In genomic region chr1:239244084-239244483, GRCh38 we compare ENCODE assay signal across 2 cellular contexts.
A peak's percentile ranks its signal among the peaks of the same experiment; 100 is the strongest.
TF ChIP-seq lines count a peak whose summit lies in the region.

No MANE protein-coding gene starts in this region.

TF ChIP-seq in HepG2, 621 proteins besides CTCF, POLR2A, EP300 and RAD21 (continued from another document):
- TF ChIP-seq HINFP (CRISPR knock-in tag; IDR thresholded peaks at IDR 0.05; ENCODE audit: low read depth) (no peak), MAFK (conservative IDR thresholded peaks at IDR 0.05 in 1 of 2, IDR thresholded peaks at IDR 0.05 in 1 of 2; ENCODE audit: low read length in 2 of 2) (peak; percentile 48 to 71; a peak in 2 of 4 replicates), ZNF331 (CRISPR knock-in tag; IDR thresholded peaks at IDR 0.05) (no peak), ZNF101 (CRISPR knock-in tag; IDR thresholded peaks at IDR 0.05; ENCODE audit: borderline replicate concordance, low read depth) (no peak), ZNF780A (CRISPR knock-in tag; IDR thresholded peaks at IDR 0.05) (no peak)
- TF ChIP-seq, protein P1, sequence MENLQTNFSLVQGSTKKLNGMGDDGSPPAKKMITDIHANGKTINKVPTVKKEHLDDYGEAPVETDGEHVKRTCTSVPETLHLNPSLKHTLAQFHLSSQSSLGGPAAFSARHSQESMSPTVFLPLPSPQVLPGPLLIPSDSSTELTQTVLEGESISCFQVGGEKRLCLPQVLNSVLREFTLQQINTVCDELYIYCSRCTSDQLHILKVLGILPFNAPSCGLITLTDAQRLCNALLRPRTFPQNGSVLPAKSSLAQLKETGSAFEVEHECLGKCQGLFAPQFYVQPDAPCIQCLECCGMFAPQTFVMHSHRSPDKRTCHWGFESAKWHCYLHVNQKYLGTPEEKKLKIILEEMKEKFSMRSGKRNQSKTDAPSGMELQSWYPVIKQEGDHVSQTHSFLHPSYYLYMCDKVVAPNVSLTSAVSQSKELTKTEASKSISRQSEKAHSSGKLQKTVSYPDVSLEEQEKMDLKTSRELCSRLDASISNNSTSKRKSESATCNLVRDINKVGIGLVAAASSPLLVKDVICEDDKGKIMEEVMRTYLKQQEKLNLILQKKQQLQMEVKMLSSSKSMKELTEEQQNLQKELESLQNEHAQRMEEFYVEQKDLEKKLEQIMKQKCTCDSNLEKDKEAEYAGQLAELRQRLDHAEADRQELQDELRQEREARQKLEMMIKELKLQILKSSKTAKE (CRISPR knock-in tag; IDR thresholded peaks at IDR 0.05; ENCODE audit: borderline replicate concordance): no peak

TF ChIP-seq in K562, 482 proteins besides CTCF, POLR2A, EP300 and RAD21 (continued from another document):
- TF ChIP-seq, protein P2, sequence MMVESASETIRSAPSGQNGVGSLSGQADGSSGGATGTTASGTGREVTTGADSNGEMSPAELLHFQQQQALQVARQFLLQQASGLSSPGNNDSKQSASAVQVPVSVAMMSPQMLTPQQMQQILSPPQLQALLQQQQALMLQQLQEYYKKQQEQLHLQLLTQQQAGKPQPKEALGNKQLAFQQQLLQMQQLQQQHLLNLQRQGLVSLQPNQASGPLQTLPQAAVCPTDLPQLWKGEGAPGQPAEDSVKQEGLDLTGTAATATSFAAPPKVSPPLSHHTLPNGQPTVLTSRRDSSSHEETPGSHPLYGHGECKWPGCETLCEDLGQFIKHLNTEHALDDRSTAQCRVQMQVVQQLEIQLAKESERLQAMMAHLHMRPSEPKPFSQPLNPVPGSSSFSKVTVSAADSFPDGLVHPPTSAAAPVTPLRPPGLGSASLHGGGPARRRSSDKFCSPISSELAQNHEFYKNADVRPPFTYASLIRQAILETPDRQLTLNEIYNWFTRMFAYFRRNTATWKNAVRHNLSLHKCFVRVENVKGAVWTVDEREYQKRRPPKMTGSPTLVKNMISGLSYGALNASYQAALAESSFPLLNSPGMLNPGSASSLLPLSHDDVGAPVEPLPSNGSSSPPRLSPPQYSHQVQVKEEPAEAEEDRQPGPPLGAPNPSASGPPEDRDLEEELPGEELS (CRISPR knock-in tag; IDR thresholded peaks at IDR 0.05; ENCODE audit: borderline replicate concordance): no peak
- TF ChIP-seq OTX1 (CRISPR knock-in tag; IDR thresholded peaks at IDR 0.05) (no peak), MAFK (IDR thresholded peaks at IDR 0.05; ENCODE audit: low read length) (peak; percentile 43; the same call in 1 of the 2 replicates), POLR2H (tag; IDR thresholded peaks at IDR 0.05; ENCODE audit: low read depth) (no peak), ZNF316 (IDR thresholded peaks at IDR 0.05) (peak; percentile 57; the same call in 1 of the 2 replicates)
- TF ChIP-seq, protein P3, sequence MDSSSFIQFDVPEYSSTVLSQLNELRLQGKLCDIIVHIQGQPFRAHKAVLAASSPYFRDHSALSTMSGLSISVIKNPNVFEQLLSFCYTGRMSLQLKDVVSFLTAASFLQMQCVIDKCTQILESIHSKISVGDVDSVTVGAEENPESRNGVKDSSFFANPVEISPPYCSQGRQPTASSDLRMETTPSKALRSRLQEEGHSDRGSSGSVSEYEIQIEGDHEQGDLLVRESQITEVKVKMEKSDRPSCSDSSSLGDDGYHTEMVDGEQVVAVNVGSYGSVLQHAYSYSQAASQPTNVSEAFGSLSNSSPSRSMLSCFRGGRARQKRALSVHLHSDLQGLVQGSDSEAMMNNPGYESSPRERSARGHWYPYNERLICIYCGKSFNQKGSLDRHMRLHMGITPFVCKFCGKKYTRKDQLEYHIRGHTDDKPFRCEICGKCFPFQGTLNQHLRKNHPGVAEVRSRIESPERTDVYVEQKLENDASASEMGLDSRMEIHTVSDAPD (CRISPR knock-in tag; IDR thresholded peaks at IDR 0.05): no peak
